In the genomic region with DNA sequence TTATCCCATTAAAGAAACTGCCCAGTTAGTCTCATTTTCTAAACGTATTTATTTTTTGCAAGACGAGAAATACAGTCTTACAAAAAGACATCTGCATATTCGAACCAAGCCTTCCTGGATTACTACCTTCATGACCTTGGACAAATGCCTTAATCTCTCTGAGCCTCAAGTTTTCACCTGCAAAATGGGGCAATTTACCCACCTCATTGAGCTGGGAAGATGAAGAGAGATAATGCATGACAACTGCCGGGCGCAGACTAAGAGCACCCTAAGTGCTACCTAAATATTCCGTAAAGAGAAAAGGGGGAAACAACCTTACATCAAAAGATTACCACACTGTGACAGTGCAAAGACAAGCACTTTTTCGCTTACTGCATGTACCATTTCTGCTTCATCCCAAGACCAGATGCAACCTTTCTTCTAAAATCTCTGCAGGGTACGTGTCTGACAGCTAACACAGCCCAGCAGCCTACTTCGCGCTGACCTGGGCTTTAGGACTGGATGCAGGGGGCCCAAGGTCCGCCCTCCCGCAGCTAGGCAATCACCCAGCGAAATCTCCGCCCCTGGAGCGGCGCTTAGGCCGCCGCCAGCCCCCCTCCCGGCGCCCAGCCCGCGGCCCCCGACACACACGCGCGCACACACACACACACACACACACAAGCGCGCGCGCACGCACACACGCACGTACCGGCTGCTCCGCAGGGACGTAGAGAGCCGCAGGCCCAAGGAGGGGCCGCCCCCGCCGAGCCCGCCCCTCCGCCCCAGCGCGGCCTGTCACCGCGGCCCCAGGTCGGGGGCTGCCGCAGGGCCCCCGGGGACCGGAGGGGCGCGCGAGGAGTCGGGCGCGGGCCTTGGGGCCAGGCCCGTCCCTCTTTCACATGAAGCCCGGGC, we compare ENCODE assay signal across 8 cellular contexts. TPM values are rescaled to one million over a fixed set of nuclear protein-coding genes. Genes with fewer than 3 reads are reported as not detected.
A peak's percentile ranks its signal among the peaks of the same experiment; 100 is the strongest.
DNase-seq lines count a peak whose midpoint lies in the region; ATAC-seq, FAIRE-seq and TF ChIP-seq lines count a peak whose summit lies in the region.

No MANE protein-coding gene starts in this region.

- peak; percentile 89 for DNase-seq in GDM1 (lab: John Stamatoyannopoulos, UW)
- peak; percentile 30 for DNase-seq in HFF-Myc (ENCODE audit: extremely low read depth, low read depth)
- DNase-seq in NB4 (ENCODE audit: low read depth): peak; percentile 95
- peak; percentile 45 for DNase-seq in SKM-1 (lab: John Stamatoyannopoulos, UW; ENCODE audit: unreplicated experiment)
- peak; percentile 89 for DNase-seq in Right ventricle myocardium superior
- peak; percentile 76 to 95 (median 84) for DNase-seq in pancreas
- DNase-seq in thyroid gland: peak; percentile 86 to 89

- FAIRE-seq in pancreas (lab: Jason Lieb, UNC): no peak

- H3K4me1 Mint-ChIP-seq in activated naive CD8-positive, alpha-beta T cell (ENCODE audit: low read depth): peaks cover 69% of the 10 kb centered on the region

- TF ChIP-seq POLR2A in NB4 (IDR thresholded peaks at IDR 0.05; ENCODE audit: extremely low read depth, insufficient read length) (no peak), thyroid gland (IDR thresholded peaks at IDR 0.05) (peak in 1 of 2 donors; percentile 2)

- H3K27ac Mint-ChIP-seq in activated naive CD8-positive, alpha-beta T cell: peak overlapping the region; percentile 83

- H3K36me3 Mint-ChIP-seq in activated naive CD8-positive, alpha-beta T cell: peaks cover 7% of the 10 kb centered on the region

- TF ChIP-seq CTCF in HFF-Myc (IDR thresholded peaks at IDR 0.05; ENCODE audit: low read depth, low read length, missing control alignments): no peak
- TF ChIP-seq CTCF in NB4 (IDR thresholded peaks at IDR 0.05; ENCODE audit: low read depth, low read length): no peak
- TF ChIP-seq CTCF in pancreas (IDR thresholded peaks at IDR 0.05): no peak
- no peak for TF ChIP-seq CTCF in thyroid gland (IDR thresholded peaks at IDR 0.05)

- peak; percentile 84 for ATAC-seq in Right ventricle myocardium superior (ENCODE audit: poor library complexity)
- peak; percentile 71 to 85 (median 76) for ATAC-seq in pancreas

- peak overlapping the region; percentile 94 for H3K4me3 Mint-ChIP-seq in activated naive CD8-positive, alpha-beta T cell

- H3K36me3 ChIP-seq in pancreas (no peaks in the 10 kb centered on the region), thyroid gland (no peaks in the 10 kb centered on the region)

- H3K9me3 Mint-ChIP-seq in activated naive CD8-positive, alpha-beta T cell (ENCODE audit: low read depth): no peaks in the 10 kb centered on the region

- H3K9me3 ChIP-seq in pancreas: no peaks in the 10 kb centered on the region
- no peaks in the 10 kb centered on the region for H3K9me3 ChIP-seq in thyroid gland

- 0 to 1% methylated on average over 32 to 58 of the region's 58 CpGs for WGBS in pancreas, 2 donors
- 4 to 5% methylated on average over 10 to 11 of the region's 58 CpGs for WGBS in thyroid gland, 2 donors

- peak overlapping the region; percentile 100 for H3K27ac ChIP-seq in pancreas
- peak overlapping the region; percentile 99 to 100 (median 100) for H3K27ac ChIP-seq in thyroid gland

- H3K4me3 ChIP-seq in HFF-Myc (replicated peaks; ENCODE audit: low read depth, low read length): peak overlapping the region; percentile 59
- H3K4me3 ChIP-seq in NB4 (ENCODE audit: low read depth, low read length): peak overlapping the region; percentile 92
- peak overlapping the region; percentile 58 to 99 (median 94) for H3K4me3 ChIP-seq in pancreas
- peak overlapping the region; percentile 74 to 96 (median 75) for H3K4me3 ChIP-seq in thyroid gland (replicated peaks in 1 of 3)

- intact Hi-C loops in Right ventricle myocardium superior (cut with DNase I): no loop called here
- intact Hi-C loops in pancreas (cut with DNase I): no loop called here
- intact Hi-C loops in thyroid gland (cut with DNase I): no loop called here

- H3K27me3 ChIP-seq in pancreas (no peaks in the 10 kb centered on the region), thyroid gland (no peaks in the 10 kb centered on the region)

- H3K27me3 Mint-ChIP-seq in activated naive CD8-positive, alpha-beta T cell: no peaks in the 10 kb centered on the region

- peaks cover 0 to 32% (median 29%) of the 10 kb centered on the region in 3 donors for H3K4me1 ChIP-seq in pancreas
- H3K4me1 ChIP-seq in thyroid gland: peaks cover 21 to 43% of the 10 kb centered on the region in 2 donors

RNA-seq across cellular contexts. Expression of gene MAP3K2, which starts 0.8 kb away (rescaled TPM):
- total RNA-seq in Right ventricle myocardium superior (22.5 TPM), pancreas (10 to 100 TPM; 21.0 to 37.6 (median 24.6) TPM), thyroid gland (100 to 1,000 TPM in 1 of 4 donors, 10 to 100 TPM in 3; 84.8 to 118 (median 92.8) TPM)
- polyA plus RNA-seq in pancreas: 1 to 10 TPM; 4.2 to 6.9 TPM

RNA-seq across cellular contexts. Expression of gene PROC, which starts 31.2 kb away (rescaled TPM):
- total RNA-seq in Right ventricle myocardium superior: not detected
- under 1 TPM in 3 of 6 donors, not detected in 3; 0.26 to 0.86 (median 0.41) TPM for total RNA-seq in pancreas
- polyA plus RNA-seq in pancreas: 1 to 10 TPM; 1.7 to 3.2 TPM
- not detected for total RNA-seq in thyroid gland

Comparison
In these comparisons a context has a peak if more than half of its experiments do, and no peak if none do; other contexts are left out.
1. Peak in every context shown above with its lines: DNase-seq, ATAC-seq, H3K4me3 ChIP-seq and H3K27ac ChIP-seq.
2. DNase-seq: peak in every context shown above with its lines; median percentile 95 in NB4; 89 in GDM1; 89 in Right ventricle myocardium superior; 88 in thyroid gland; 84 in pancreas; 45 in SKM-1; 30 in HFF-Myc.